2 cellular contexts compared by ENCODE assay signal in genomic region chr4:168374772-168375523, GRCh38.
TF ChIP-seq lines count a peak whose summit lies in the region.

No MANE protein-coding gene starts in this region.

TF ChIP-seq in liver, 16 proteins besides CTCF, POLR2A, EP300 and RAD21:
- TF ChIP-seq YY1 (IDR thresholded peaks at IDR 0.05), result no peak
- TF ChIP-seq GABPA (IDR thresholded peaks at IDR 0.05 in 1 of 2, conservative IDR thresholded peaks at IDR 0.05 in 1 of 2), result no peak
- no peak for TF ChIP-seq NR2F2 (IDR thresholded peaks at IDR 0.05)
- TF ChIP-seq HNF4A (conservative IDR thresholded peaks at IDR 0.05), result peak; percentile 56 to 76
- TF ChIP-seq SP1 (IDR thresholded peaks at IDR 0.05), result peak; percentile 75
- TF ChIP-seq, protein P1, sequence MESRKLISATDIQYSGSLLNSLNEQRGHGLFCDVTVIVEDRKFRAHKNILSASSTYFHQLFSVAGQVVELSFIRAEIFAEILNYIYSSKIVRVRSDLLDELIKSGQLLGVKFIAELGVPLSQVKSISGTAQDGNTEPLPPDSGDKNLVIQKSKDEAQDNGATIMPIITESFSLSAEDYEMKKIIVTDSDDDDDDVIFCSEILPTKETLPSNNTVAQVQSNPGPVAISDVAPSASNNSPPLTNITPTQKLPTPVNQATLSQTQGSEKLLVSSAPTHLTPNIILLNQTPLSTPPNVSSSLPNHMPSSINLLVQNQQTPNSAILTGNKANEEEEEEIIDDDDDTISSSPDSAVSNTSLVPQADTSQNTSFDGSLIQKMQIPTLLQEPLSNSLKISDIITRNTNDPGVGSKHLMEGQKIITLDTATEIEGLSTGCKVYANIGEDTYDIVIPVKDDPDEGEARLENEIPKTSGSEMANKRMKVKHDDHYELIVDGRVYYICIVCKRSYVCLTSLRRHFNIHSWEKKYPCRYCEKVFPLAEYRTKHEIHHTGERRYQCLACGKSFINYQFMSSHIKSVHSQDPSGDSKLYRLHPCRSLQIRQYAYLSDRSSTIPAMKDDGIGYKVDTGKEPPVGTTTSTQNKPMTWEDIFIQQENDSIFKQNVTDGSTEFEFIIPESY (IDR thresholded peaks at IDR 0.05), result no peak
- TF ChIP-seq JUND (IDR thresholded peaks at IDR 0.05), result no peak
- TF ChIP-seq, protein P2, sequence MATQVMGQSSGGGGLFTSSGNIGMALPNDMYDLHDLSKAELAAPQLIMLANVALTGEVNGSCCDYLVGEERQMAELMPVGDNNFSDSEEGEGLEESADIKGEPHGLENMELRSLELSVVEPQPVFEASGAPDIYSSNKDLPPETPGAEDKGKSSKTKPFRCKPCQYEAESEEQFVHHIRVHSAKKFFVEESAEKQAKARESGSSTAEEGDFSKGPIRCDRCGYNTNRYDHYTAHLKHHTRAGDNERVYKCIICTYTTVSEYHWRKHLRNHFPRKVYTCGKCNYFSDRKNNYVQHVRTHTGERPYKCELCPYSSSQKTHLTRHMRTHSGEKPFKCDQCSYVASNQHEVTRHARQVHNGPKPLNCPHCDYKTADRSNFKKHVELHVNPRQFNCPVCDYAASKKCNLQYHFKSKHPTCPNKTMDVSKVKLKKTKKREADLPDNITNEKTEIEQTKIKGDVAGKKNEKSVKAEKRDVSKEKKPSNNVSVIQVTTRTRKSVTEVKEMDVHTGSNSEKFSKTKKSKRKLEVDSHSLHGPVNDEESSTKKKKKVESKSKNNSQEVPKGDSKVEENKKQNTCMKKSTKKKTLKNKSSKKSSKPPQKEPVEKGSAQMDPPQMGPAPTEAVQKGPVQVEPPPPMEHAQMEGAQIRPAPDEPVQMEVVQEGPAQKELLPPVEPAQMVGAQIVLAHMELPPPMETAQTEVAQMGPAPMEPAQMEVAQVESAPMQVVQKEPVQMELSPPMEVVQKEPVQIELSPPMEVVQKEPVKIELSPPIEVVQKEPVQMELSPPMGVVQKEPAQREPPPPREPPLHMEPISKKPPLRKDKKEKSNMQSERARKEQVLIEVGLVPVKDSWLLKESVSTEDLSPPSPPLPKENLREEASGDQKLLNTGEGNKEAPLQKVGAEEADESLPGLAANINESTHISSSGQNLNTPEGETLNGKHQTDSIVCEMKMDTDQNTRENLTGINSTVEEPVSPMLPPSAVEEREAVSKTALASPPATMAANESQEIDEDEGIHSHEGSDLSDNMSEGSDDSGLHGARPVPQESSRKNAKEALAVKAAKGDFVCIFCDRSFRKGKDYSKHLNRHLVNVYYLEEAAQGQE (IDR thresholded peaks at IDR 0.05), result no peak
- TF ChIP-seq, protein P3, sequence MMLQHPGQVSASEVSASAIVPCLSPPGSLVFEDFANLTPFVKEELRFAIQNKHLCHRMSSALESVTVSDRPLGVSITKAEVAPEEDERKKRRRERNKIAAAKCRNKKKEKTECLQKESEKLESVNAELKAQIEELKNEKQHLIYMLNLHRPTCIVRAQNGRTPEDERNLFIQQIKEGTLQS (IDR thresholded peaks at IDR 0.05), result no peak
- TF ChIP-seq FOXA1 (IDR thresholded peaks at IDR 0.05), result no peak
- TF ChIP-seq MAX (IDR thresholded peaks at IDR 0.05), result no peak

TF ChIP-seq in HepG2, 621 proteins besides CTCF, POLR2A, EP300 and RAD21:
- no peak for TF ChIP-seq YY1 (IDR thresholded peaks at IDR 0.05; ENCODE audit: insufficient read depth, insufficient replicate concordance, low read depth, low read length)
TF ChIP-seq in HepG2: peak in this region for 0.
